Comparison of ENCODE assay signal across 16 cellular contexts in the genomic region with DNA sequence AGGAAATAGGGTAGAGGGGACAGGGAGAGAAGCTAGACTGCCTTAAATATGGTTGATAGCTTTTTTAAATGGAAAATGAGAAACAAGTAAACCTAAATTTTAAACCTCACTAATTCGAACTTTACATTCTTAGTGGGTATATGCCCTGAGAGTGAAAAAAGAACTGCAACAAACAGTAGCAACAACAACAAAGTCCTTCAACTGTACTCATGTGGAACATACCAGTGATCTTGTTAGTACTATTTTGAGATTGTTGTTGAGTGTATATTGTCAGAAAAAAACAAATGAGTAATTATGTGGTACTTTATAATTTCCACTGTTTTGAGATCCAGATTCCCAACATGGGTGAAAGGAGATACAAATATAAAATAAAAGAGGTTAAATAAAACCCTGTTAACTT.
DNase-seq lines count a peak whose midpoint lies in the region; ATAC-seq and TF ChIP-seq lines count a peak whose summit lies in the region.
"Had no signal": no experiment of that assay in that cellular context is flagged by ENCODE, and none has a peak within 500 bp of the region (broad histone marks: within the 10 kb centered on the region; RNA-seq: fewer than 3 reads in every experiment).

No MANE protein-coding gene starts in this region.

- intact Hi-C loops in left lung (cut with DNase I): no loop called here

- H3K27me3 ChIP-seq in left lung: no peaks in the 10 kb centered on the region

- no peak overlapping the region for H3K4me3 ChIP-seq in left lung
- H3K4me3 ChIP-seq: A549 had no signal

- H3K4me3 Mint-ChIP-seq in activated naive CD4-positive, alpha-beta T cell treated with anti-CD3 and anti-CD28 coated beads, Interleukin-2, amount 50 U/mL, for 24 hours: no peak overlapping the region
- H3K4me3 Mint-ChIP-seq in T-cell (no peak overlapping the region), memory B cell (no peak overlapping the region)
- H3K4me3 Mint-ChIP-seq in stimulated activated memory B cell treated with anti-CD40 and anti-IgM and Interleukin-4, amounts not matched to agents 10 μg/mL and 1 μg/mL and 100 μg/mL, for 72 hours: no peak overlapping the region
- H3K4me3 Mint-ChIP-seq: CD14-positive monocyte; CD8-positive, alpha-beta T cell; HFFc6 had no signal

- no peaks in the 10 kb centered on the region for H3K36me3 ChIP-seq in left lung

- H3K27ac ChIP-seq in left lung: no peak overlapping the region
- H3K27ac ChIP-seq: A549, HL-60 had no signal

- CTCF ChIA-PET in T-cell (lab: Charles Lee): interaction anchor here in 1 of 2 donors (0.9 kb wide), 1 partner anchor 11 kb away, joined by 4 read pairs; no protein-coding TSS in a partner anchor

- H3K27ac Mint-ChIP-seq in activated naive CD4-positive, alpha-beta T cell treated with anti-CD3 and anti-CD28 coated beads, Interleukin-2, amount 50 U/mL, for 24 hours: peak overlapping the region; percentile 53
- H3K27ac Mint-ChIP-seq in T-cell (peak overlapping the region; percentile 21 to 31), memory B cell (peak overlapping the region; percentile 32)
- H3K27ac Mint-ChIP-seq in stimulated activated memory B cell treated with anti-CD40 and anti-IgM and Interleukin-4, amounts not matched to agents 10 μg/mL and 1 μg/mL and 100 μg/mL, for 72 hours: peak overlapping the region; percentile 56
- H3K27ac Mint-ChIP-seq: HFFc6 had no signal

- no peak for TF ChIP-seq CTCF in left lung (IDR thresholded peaks at IDR 0.05)

- ATAC-seq in T-cell (replicated peaks in 1 of 4) (no peak), memory B cell (ENCODE audit: low read depth) (no peak), left lung (no peak), GM21825 (IDR thresholded peaks at IDR 0.05; ENCODE audit: unreplicated experiment) (no peak)
- no peak for ATAC-seq in stimulated activated memory B cell treated with anti-CD40 and anti-IgM and Interleukin-4, amounts not matched to agents 10 μg/mL and 1 μg/mL and 100 μg/mL, for 72 hours
- ATAC-seq: A549; CD8-positive, alpha-beta T cell had no signal

- H3K9me3 Mint-ChIP-seq in activated naive CD4-positive, alpha-beta T cell treated with anti-CD3 and anti-CD28 coated beads, Interleukin-2, amount 50 U/mL, for 24 hours: no peaks in the 10 kb centered on the region
- H3K9me3 Mint-ChIP-seq in T-cell (peaks cover 0 to 4% (median 0%) of the 10 kb centered on the region in 3 donors), memory B cell (no peaks in the 10 kb centered on the region)
- H3K9me3 Mint-ChIP-seq in stimulated activated memory B cell treated with anti-CD40 and anti-IgM and Interleukin-4, amounts not matched to agents 10 μg/mL and 1 μg/mL and 100 μg/mL, for 72 hours: peaks cover 3% of the 10 kb centered on the region
- H3K9me3 Mint-ChIP-seq: CD8-positive, alpha-beta T cell; HFFc6 had no signal

- peaks cover 77% of the 10 kb centered on the region for H3K4me1 Mint-ChIP-seq in activated naive CD4-positive, alpha-beta T cell treated with anti-CD3 and anti-CD28 coated beads, Interleukin-2, amount 50 U/mL, for 24 hours
- H3K4me1 Mint-ChIP-seq in T-cell (peaks cover 57 to 78% (median 74%) of the 10 kb centered on the region in 3 donors), memory B cell (peaks cover 42% of the 10 kb centered on the region)
- H3K4me1 Mint-ChIP-seq in stimulated activated memory B cell treated with anti-CD40 and anti-IgM and Interleukin-4, amounts not matched to agents 10 μg/mL and 1 μg/mL and 100 μg/mL, for 72 hours: peaks cover 70% of the 10 kb centered on the region

- no peak for DNase-seq in activated naive CD4-positive, alpha-beta T cell treated with Interleukin-2 at 50 U/mL for 16 hours
- DNase-seq in T-cell: no peak
- no peak for DNase-seq in memory B cell (ENCODE audit: low spot score in 2 of 2)
- no peak for DNase-seq in left lung
- no peak for DNase-seq in DMS79 treated with DMSO at 0.1 percent for 48 hours (lab: John Stamatoyannopoulos, UW)
- DNase-seq: CD8-positive, alpha-beta T cell; COR-L47; DMS153; HCEC 1CT; HFFc6 had no signal

- peaks cover 0 to 2% of the 10 kb centered on the region in 2 donors for H3K4me1 ChIP-seq in left lung
- H3K4me1 ChIP-seq: A549 had no signal

- H3K27me3 Mint-ChIP-seq in activated naive CD4-positive, alpha-beta T cell treated with anti-CD3 and anti-CD28 coated beads, Interleukin-2, amount 50 U/mL, for 24 hours: no peaks in the 10 kb centered on the region
- H3K27me3 Mint-ChIP-seq in T-cell (no peaks in the 10 kb centered on the region), memory B cell (no peaks in the 10 kb centered on the region)
- no peaks in the 10 kb centered on the region for H3K27me3 Mint-ChIP-seq in stimulated activated memory B cell treated with anti-CD40 and anti-IgM and Interleukin-4, amounts not matched to agents 10 μg/mL and 1 μg/mL and 100 μg/mL, for 72 hours

- no peaks in the 10 kb centered on the region for H3K9me3 ChIP-seq in left lung
- H3K9me3 ChIP-seq: A549 had no signal

- H3K36me3 Mint-ChIP-seq in activated naive CD4-positive, alpha-beta T cell treated with anti-CD3 and anti-CD28 coated beads, Interleukin-2, amount 50 U/mL, for 24 hours: peaks cover 4% of the 10 kb centered on the region
- H3K36me3 Mint-ChIP-seq in T-cell (peaks cover 4% of the 10 kb centered on the region), memory B cell (peaks cover 7% of the 10 kb centered on the region)
- H3K36me3 Mint-ChIP-seq in stimulated activated memory B cell treated with anti-CD40 and anti-IgM and Interleukin-4, amounts not matched to agents 10 μg/mL and 1 μg/mL and 100 μg/mL, for 72 hours: peaks cover 12% of the 10 kb centered on the region
- H3K36me3 Mint-ChIP-seq: CD14-positive monocyte; CD8-positive, alpha-beta T cell had no signal

- POLR2A ChIA-PET in T-cell (lab: Charles Lee): interaction anchor here in 1 of 2 donors (0.6 kb wide), 1 partner anchor 1544 kb away, joined by 3 read pairs; no protein-coding TSS in a partner anchor
